Comparison of ENCODE assay signal across 1 cellular context in the genomic region with DNA sequence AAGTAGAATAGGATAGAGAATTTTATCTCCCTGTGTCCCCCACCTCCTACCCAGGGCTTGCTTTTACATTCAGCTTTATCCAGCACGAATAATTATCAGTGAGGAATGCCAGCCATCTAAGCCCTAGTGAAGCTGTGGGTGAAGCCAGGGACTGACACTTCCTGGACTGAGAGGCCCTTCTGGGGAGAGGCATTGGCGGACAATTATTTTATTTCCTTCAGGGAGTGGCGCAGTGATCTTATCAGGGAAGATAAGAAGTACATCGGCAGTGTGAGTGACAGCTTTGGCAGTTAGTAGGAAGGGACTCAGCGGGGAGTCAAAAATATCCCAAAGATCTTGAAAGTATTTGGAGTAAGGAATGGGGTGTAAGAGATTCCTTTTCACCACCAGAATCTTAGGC.
TF ChIP-seq lines count a peak whose summit lies in the region.

No MANE protein-coding gene starts in this region.

TF ChIP-seq in K562, 482 proteins besides CTCF, POLR2A, EP300 and RAD21 (continued from another document):
- TF ChIP-seq, protein P1, sequence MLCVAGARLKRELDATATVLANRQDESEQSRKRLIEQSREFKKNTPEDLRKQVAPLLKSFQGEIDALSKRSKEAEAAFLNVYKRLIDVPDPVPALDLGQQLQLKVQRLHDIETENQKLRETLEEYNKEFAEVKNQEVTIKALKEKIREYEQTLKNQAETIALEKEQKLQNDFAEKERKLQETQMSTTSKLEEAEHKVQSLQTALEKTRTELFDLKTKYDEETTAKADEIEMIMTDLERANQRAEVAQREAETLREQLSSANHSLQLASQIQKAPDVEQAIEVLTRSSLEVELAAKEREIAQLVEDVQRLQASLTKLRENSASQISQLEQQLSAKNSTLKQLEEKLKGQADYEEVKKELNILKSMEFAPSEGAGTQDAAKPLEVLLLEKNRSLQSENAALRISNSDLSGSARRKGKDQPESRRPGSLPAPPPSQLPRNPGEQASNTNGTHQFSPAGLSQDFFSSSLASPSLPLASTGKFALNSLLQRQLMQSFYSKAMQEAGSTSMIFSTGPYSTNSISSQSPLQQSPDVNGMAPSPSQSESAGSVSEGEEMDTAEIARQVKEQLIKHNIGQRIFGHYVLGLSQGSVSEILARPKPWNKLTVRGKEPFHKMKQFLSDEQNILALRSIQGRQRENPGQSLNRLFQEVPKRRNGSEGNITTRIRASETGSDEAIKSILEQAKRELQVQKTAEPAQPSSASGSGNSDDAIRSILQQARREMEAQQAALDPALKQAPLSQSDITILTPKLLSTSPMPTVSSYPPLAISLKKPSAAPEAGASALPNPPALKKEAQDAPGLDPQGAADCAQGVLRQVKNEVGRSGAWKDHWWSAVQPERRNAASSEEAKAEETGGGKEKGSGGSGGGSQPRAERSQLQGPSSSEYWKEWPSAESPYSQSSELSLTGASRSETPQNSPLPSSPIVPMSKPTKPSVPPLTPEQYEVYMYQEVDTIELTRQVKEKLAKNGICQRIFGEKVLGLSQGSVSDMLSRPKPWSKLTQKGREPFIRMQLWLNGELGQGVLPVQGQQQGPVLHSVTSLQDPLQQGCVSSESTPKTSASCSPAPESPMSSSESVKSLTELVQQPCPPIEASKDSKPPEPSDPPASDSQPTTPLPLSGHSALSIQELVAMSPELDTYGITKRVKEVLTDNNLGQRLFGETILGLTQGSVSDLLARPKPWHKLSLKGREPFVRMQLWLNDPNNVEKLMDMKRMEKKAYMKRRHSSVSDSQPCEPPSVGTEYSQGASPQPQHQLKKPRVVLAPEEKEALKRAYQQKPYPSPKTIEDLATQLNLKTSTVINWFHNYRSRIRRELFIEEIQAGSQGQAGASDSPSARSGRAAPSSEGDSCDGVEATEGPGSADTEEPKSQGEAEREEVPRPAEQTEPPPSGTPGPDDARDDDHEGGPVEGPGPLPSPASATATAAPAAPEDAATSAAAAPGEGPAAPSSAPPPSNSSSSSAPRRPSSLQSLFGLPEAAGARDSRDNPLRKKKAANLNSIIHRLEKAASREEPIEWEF (CRISPR knock-in tag; IDR thresholded peaks at IDR 0.05), result no peak
- TF ChIP-seq MEIS2 (IDR thresholded peaks at IDR 0.05; ENCODE audit: partially characterized antibody), result peak; percentile 56
